In genomic region chr21:16320110-16320509, GRCh38 we compare ENCODE assay signal across 7 cellular contexts.
"Had no signal": no experiment of that assay in that cellular context is flagged by ENCODE, and none has a peak within 500 bp of the region (broad histone marks: within the 10 kb centered on the region; RNA-seq: fewer than 3 reads in every experiment).

No MANE protein-coding gene starts in this region.

- H3K27ac Mint-ChIP-seq: H9 had no signal

- FAIRE-seq: H54, HTR-8/SVneo had no signal

- H3K4me3 Mint-ChIP-seq: H9 had no signal

- H3K4me3 ChIP-seq: GM23248 had no signal

- H3K9ac ChIP-seq: GM23248 had no signal

- H3K27ac ChIP-seq: GM23248 had no signal

- DNase-seq: GM23248, GOT3, H9, HCEC 1CT, KBM-7 had no signal

- H3K9me3 Mint-ChIP-seq: H9 had no signal

- H2AFZ ChIP-seq: GM23248 had no signal
